8 cellular contexts compared by ENCODE assay signal in genomic region chr10:103333934-103334520, GRCh38. TPM values are rescaled to one million over a fixed set of nuclear protein-coding genes. Genes with fewer than 3 reads are reported as not detected.
DNase-seq lines count a peak whose midpoint lies in the region; ATAC-seq lines count a peak whose summit lies in the region.
"Had no signal": no experiment of that assay in that cellular context is flagged by ENCODE, and none has a peak within 500 bp of the region (broad histone marks: within the 10 kb centered on the region; RNA-seq: fewer than 3 reads in every experiment).

No MANE protein-coding gene starts in this region.

- no peaks in the 10 kb centered on the region for H3K27me3 Mint-ChIP-seq in T-helper 17 cell

- no peak overlapping the region for H3K4me3 Mint-ChIP-seq in T-helper 17 cell
- H3K4me3 Mint-ChIP-seq: T-helper 1 cell treated with Interleukin-12 subunit alpha and Interleukin-12 subunit beta and Interleukin-4 antibody, amounts not matched to agents 30 μg/mL and 1 μg/mL, for 36 hours had no signal

- ATAC-seq in HG03460 (IDR thresholded peaks at IDR 0.05; ENCODE audit: unreplicated experiment) (no peak), GM18517 (IDR thresholded peaks at IDR 0.05; ENCODE audit: unreplicated experiment) (no peak), T-helper 17 cell (no peak)

- no peaks in the 10 kb centered on the region for H3K4me1 Mint-ChIP-seq in T-helper 17 cell

- H3K9me3 ChIP-seq in T-helper 17 cell (ENCODE audit: control insufficient read depth, low read length, poor library complexity, severe bottlenecking), result no peaks in the 10 kb centered on the region

- H3K36me3 Mint-ChIP-seq in T-helper 17 cell (ENCODE audit: low read depth), result peaks cover 2% of the 10 kb centered on the region

- H3K27ac Mint-ChIP-seq in T-helper 17 cell, result no peak overlapping the region
- H3K27ac Mint-ChIP-seq: T-helper 1 cell treated with Interleukin-12 subunit alpha and Interleukin-12 subunit beta and Interleukin-4 antibody, amounts not matched to agents 30 μg/mL and 1 μg/mL, for 36 hours had no signal

- peak; percentile 6 for DNase-seq in GM04504 (ENCODE audit: low read depth)
- peak; percentile 50 for DNase-seq in NAMALWA (ENCODE audit: low spot score)
- peak; percentile 15 to 37 for DNase-seq in dermis microvascular lymphatic vessel endothelial cell (ENCODE audit: low read depth in 2 of 2)
- DNase-seq in pons (ENCODE audit: low spot score), result peak; percentile 7
- DNase-seq in T-helper 17 cell, result no peak

RNA-seq across cellular contexts. Expression of gene PCGF6, which starts 16.9 kb away (rescaled TPM):
- 9.2 TPM in 2 replicates for total RNA-seq in dermis microvascular lymphatic vessel endothelial cell
- 1 to 10 TPM; 4.6 to 4.7 TPM for total RNA-seq in T-helper 17 cell

RNA-seq across cellular contexts. Expression of gene TAF5, which starts 33.7 kb away (rescaled TPM):
- 4.4 TPM in 2 replicates for total RNA-seq in dermis microvascular lymphatic vessel endothelial cell
- 1 to 10 TPM; 5.7 to 7.4 TPM for total RNA-seq in T-helper 17 cell

RNA-seq across cellular contexts. Expression of gene INA, which starts 57.1 kb away (rescaled TPM):
- 0.13 TPM in 2 replicates for total RNA-seq in dermis microvascular lymphatic vessel endothelial cell
- total RNA-seq in T-helper 17 cell, result not detected

Comparison
In these comparisons a context has a peak if more than half of its experiments do, and no peak if none do; other contexts are left out.
1. DNase-seq: peak in GM04504 (single experiment), NAMALWA (single experiment), dermis microvascular lymphatic vessel endothelial cell (2 of 2) and pons (single experiment); none in T-helper 17 cell (0 of 3).